In the genomic region with DNA sequence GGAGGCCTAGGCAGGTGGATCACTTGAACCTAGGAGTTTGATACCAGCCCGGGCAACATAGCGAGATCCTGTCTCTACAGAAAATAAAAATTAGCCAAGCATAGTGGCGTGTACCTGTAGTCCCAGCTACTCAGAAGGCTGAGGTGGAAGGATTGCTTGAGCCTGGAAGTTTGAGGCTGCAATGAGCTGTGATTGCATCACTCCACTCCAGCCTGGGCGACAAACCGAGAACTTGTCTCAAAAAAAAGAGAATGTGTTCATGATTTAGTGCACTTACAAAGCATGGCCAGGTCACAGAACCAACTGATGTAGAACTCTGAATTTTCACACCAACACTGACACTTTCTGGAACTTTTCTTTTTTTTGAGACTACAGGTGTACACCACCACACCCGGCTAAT, we compare ENCODE assay signal across 34 cellular contexts.
"Had no signal": no experiment of that assay in that cellular context is flagged by ENCODE, and none has a peak within 500 bp of the region (broad histone marks: within the 10 kb centered on the region; RNA-seq: fewer than 3 reads in every experiment).

No MANE protein-coding gene starts in this region.

- H3K27me3 ChIP-seq: adrenal gland, body of pancreas, colonic mucosa, esophagus muscularis mucosa, foreskin keratinocyte, gastrocnemius medialis had no signal

- ATAC-seq: activated CD4-positive, CD25-positive, alpha-beta regulatory T cell treated with anti-CD3 and anti-CD28 coated beads, Interleukin-2, amount 50 U/mL, for 24 hours; activated CD8-positive, alpha-beta T cell treated with anti-CD3 and anti-CD28 coated beads for 36 hours; activated naive CD8-positive, alpha-beta T cell treated with anti-CD3 and anti-CD28 coated beads, Interleukin-2, amount 50 U/mL, for 24 hours; activated T-cell treated with anti-CD3 and anti-CD28 coated beads, Interleukin-2, amount 50 U/mL, for 4 hours; body of pancreas; foreskin keratinocyte; gastrocnemius medialis; heart left ventricle; T-helper 17 cell had no signal

- H3K27ac Mint-ChIP-seq: activated B cell treated with CpG ODN at 0.5 μM for 24 hours; activated CD8-positive, alpha-beta T cell treated with anti-CD3 and anti-CD28 coated beads for 36 hours; activated naive CD4-positive, alpha-beta T cell treated with anti-CD3 and anti-CD28 coated beads for 36 hours; activated naive CD4-positive, alpha-beta T cell treated with anti-CD3 and anti-CD28 coated beads, Interleukin-2, amount 50 U/mL, for 24 hours; activated naive CD8-positive, alpha-beta T cell treated with anti-CD3 and anti-CD28 coated beads for 36 hours; activated naive CD8-positive, alpha-beta T cell treated with anti-CD3 and anti-CD28 coated beads, Interleukin-2, amount 50 U/mL, for 24 hours; activated T-helper 2 cell treated with anti-CD3 and anti-CD28 coated beads, Interferon-gamma antibody, Interleukin-2, Interleukin-4, amounts not matched to agents 10 μg/mL and 5 μg/mL and 100 μg/mL, durations not matched to agents 14 hours and 24 hours and 36 hours; endodermal cell; T-helper 17 cell; T-helper 2 cell treated with Interferon-gamma antibody and Interleukin-4, amounts not matched to agents 5 μg/mL and 100 μg/mL, for 36 hours had no signal

- H3K36me3 Mint-ChIP-seq: activated naive CD8-positive, alpha-beta T cell treated with anti-CD3 and anti-CD28 coated beads for 36 hours had no signal

- H3K9me3 ChIP-seq: adrenal gland, body of pancreas, colonic mucosa had no signal

- DNase-seq: activated B cell treated with CpG ODN at 0.5 μM for 24 hours; activated CD4-positive, alpha-beta T cell treated with anti-CD3 and anti-CD28 coated beads for 48 hours; activated CD4-positive, alpha-beta T cell treated with anti-CD3 and anti-CD28 coated beads, Interleukin-2, amount 50 U/mL, for 1 hour; activated CD4-positive, alpha-beta T cell treated with anti-CD3 and anti-CD28 coated beads, Interleukin-2, amount 50 U/mL, for 48 hours; activated CD8-positive, alpha-beta memory T cell treated with anti-CD3 and anti-CD28 coated beads for 24 hours; activated CD8-positive, alpha-beta T cell treated with anti-CD3 and anti-CD28 coated beads for 36 hours; activated effector memory CD4-positive, alpha-beta T cell treated with anti-CD3 and anti-CD28 coated beads, Interleukin-2, amount 50 U/mL, for 16 hours; activated naive CD4-positive, alpha-beta T cell treated with anti-CD3 and anti-CD28 coated beads for 36 hours; activated naive CD8-positive, alpha-beta T cell treated with anti-CD3 and anti-CD28 coated beads for 36 hours; activated naive CD8-positive, alpha-beta T cell treated with anti-CD3 and anti-CD28 coated beads, Interleukin-2, amount 50 U/mL, for 24 hours; activated T-cell treated with anti-CD3 and anti-CD28 coated beads, Interleukin-2, amount 50 U/mL, for 4 hours; adrenal gland; amygdala; aorta; body of pancreas; caudate nucleus; cerebellar nuclear complex; colonic mucosa; effector memory CD4-positive, alpha-beta T cell; endodermal cell; erythroblast; foreskin keratinocyte; gastrocnemius medialis; glutamatergic neuron; heart left ventricle; T-helper 1 cell; T-helper 17 cell; T1000 had no signal

- H3K4me1 Mint-ChIP-seq: activated B cell treated with CpG ODN at 0.5 μM for 24 hours; activated naive CD4-positive, alpha-beta T cell treated with anti-CD3 and anti-CD28 coated beads, Interleukin-2, amount 50 U/mL, for 24 hours; activated naive CD8-positive, alpha-beta T cell treated with anti-CD3 and anti-CD28 coated beads for 36 hours; activated naive CD8-positive, alpha-beta T cell treated with anti-CD3 and anti-CD28 coated beads, Interleukin-2, amount 50 U/mL, for 24 hours; T-helper 17 cell had no signal

- H3K4me3 ChIP-seq: adrenal gland, body of pancreas, colonic mucosa, esophagus muscularis mucosa, gastrocnemius medialis, heart left ventricle had no signal

- H3K4me1 ChIP-seq: adrenal gland, colonic mucosa, esophagus muscularis mucosa, foreskin keratinocyte, gastrocnemius medialis, heart left ventricle had no signal

- H3K36me3 ChIP-seq: adrenal gland, colonic mucosa, esophagus muscularis mucosa, gastrocnemius medialis, heart left ventricle had no signal

- H3K27ac ChIP-seq: adrenal gland, body of pancreas, colonic mucosa, esophagus muscularis mucosa, foreskin keratinocyte, gastrocnemius medialis, heart left ventricle, VCaP had no signal

- H3K4me3 Mint-ChIP-seq: activated B cell treated with CpG ODN at 0.5 μM for 24 hours; activated CD8-positive, alpha-beta T cell treated with anti-CD3 and anti-CD28 coated beads for 36 hours; activated naive CD4-positive, alpha-beta T cell treated with anti-CD3 and anti-CD28 coated beads for 36 hours; activated naive CD4-positive, alpha-beta T cell treated with anti-CD3 and anti-CD28 coated beads, Interleukin-2, amount 50 U/mL, for 24 hours; activated naive CD8-positive, alpha-beta T cell treated with anti-CD3 and anti-CD28 coated beads for 36 hours; activated naive CD8-positive, alpha-beta T cell treated with anti-CD3 and anti-CD28 coated beads, Interleukin-2, amount 50 U/mL, for 24 hours; activated T-cell treated with anti-CD3 and anti-CD28 coated beads, Interleukin-2, amount 50 U/mL, for 4 hours; endodermal cell; T-helper 17 cell; T-helper 2 cell treated with Interferon-gamma antibody and Interleukin-4, amounts not matched to agents 5 μg/mL and 100 μg/mL, for 36 hours had no signal
